In the genomic region with DNA sequence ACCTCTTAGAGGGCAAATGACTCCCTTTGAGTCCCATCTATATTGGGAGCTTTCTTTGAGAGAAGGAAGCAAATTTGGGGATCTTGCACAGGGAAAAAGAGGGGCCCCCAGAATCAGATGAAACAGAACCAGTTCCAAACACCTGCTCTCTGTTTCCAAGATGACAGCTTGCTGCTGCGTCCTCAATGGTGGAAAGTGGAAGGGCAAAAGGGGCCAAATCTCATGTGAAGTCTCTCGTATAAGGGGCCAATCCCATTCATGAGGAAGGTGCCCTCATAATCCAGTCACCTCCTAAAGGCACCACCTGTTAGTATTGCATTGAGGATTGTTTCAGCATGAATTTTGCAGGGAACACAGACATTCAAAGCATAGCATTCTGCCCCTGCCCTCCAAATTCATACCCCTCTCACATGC, we compare ENCODE assay signal across 8 cellular contexts. TPM values are rescaled to one million over a fixed set of nuclear protein-coding genes. Genes with fewer than 3 reads are reported as not detected.
DNase-seq lines count a peak whose midpoint lies in the region; ATAC-seq and TF ChIP-seq lines count a peak whose summit lies in the region.

No MANE protein-coding gene starts in this region.

- H3K27me3 ChIP-seq in iPS-20b (ENCODE audit: insufficient read depth, low read length), result no peaks in the 10 kb centered on the region

- DNase-seq in HFFc6 (no peak), SIG-M5 treated with dmso at 0.1 percent for 504 hours (lab: John Stamatoyannopoulos, UW; ENCODE audit: unreplicated experiment) (no peak), HUDEP-2 (lab: John Stamatoyannopoulos, UW; ENCODE audit: unreplicated experiment in 76 of 76) (no peak), NCI-H2029 (lab: John Stamatoyannopoulos, UW) (no peak)
- no peak for DNase-seq in activated naive CD4-positive, alpha-beta T cell treated with anti-CD3 and anti-CD28 coated beads, Interleukin-2, amount 50 U/mL, for 72 hours (ENCODE audit: low spot score in 2 of 2)

- H3K4me1 ChIP-seq in iPS-20b (ENCODE audit: insufficient read depth, low read length), result peaks cover 23% of the 10 kb centered on the region

- peak overlapping the region; percentile 76 for H3K4me3 Mint-ChIP-seq in HFFc6
- peak overlapping the region; percentile 83 for H3K4me3 Mint-ChIP-seq in stimulated activated memory B cell treated with anti-CD40 and anti-IgM and Interleukin-4, amounts not matched to agents 10 μg/mL and 1 μg/mL and 100 μg/mL, for 72 hours

- 0 out of 2 replicates have a peak overlapping the region, but pooled peaks have one; percentile 10 for H3K9ac ChIP-seq in iPS-20b (ENCODE audit: low read depth, low read length)

- no peak for TF ChIP-seq CTCF in HFFc6 (IDR thresholded peaks at IDR 0.05)

- H3K27me3 Mint-ChIP-seq in HFFc6 (ENCODE audit: insufficient read depth), result no peaks in the 10 kb centered on the region
- H3K27me3 Mint-ChIP-seq in stimulated activated memory B cell treated with anti-CD40 and anti-IgM and Interleukin-4, amounts not matched to agents 10 μg/mL and 1 μg/mL and 100 μg/mL, for 72 hours, result no peaks in the 10 kb centered on the region

- H3K27ac ChIP-seq in iPS-20b (ENCODE audit: low read length), result no peak overlapping the region

- H3K36me3 Mint-ChIP-seq in HFFc6 (ENCODE audit: low read depth), result no peaks in the 10 kb centered on the region; the same call in 1 of the 2 replicates
- peaks cover 15 to 41% of the 10 kb centered on the region in 2 donors for H3K36me3 Mint-ChIP-seq in activated naive CD4-positive, alpha-beta T cell treated with anti-CD3 and anti-CD28 coated beads, Interleukin-2, amount 50 U/mL, for 72 hours
- H3K36me3 Mint-ChIP-seq in stimulated activated memory B cell treated with anti-CD40 and anti-IgM and Interleukin-4, amounts not matched to agents 10 μg/mL and 1 μg/mL and 100 μg/mL, for 72 hours, result peaks cover 17% of the 10 kb centered on the region

- H3K27ac Mint-ChIP-seq in HFFc6, result peak overlapping the region; percentile 77
- H3K27ac Mint-ChIP-seq in activated naive CD4-positive, alpha-beta T cell treated with anti-CD3 and anti-CD28 coated beads, Interleukin-2, amount 50 U/mL, for 72 hours, result peak overlapping the region; percentile 89 to 93
- peak overlapping the region; percentile 90 for H3K27ac Mint-ChIP-seq in stimulated activated memory B cell treated with anti-CD40 and anti-IgM and Interleukin-4, amounts not matched to agents 10 μg/mL and 1 μg/mL and 100 μg/mL, for 72 hours

- no peak for ATAC-seq in activated naive CD4-positive, alpha-beta T cell treated with anti-CD3 and anti-CD28 coated beads, Interleukin-2, amount 50 U/mL, for 72 hours
- no peak for ATAC-seq in stimulated activated memory B cell treated with anti-CD40 and anti-IgM and Interleukin-4, amounts not matched to agents 10 μg/mL and 1 μg/mL and 100 μg/mL, for 72 hours
- no peak for ATAC-seq in GM18867 (IDR thresholded peaks at IDR 0.05; ENCODE audit: unreplicated experiment)

- H3K9me3 ChIP-seq in iPS-20b (ENCODE audit: insufficient read depth, low read depth, low read length), result no peaks in the 10 kb centered on the region

- H3K4me1 Mint-ChIP-seq in HFFc6 (ENCODE audit: low read depth), result peaks cover 65% of the 10 kb centered on the region
- peaks cover 61% of the 10 kb centered on the region for H3K4me1 Mint-ChIP-seq in stimulated activated memory B cell treated with anti-CD40 and anti-IgM and Interleukin-4, amounts not matched to agents 10 μg/mL and 1 μg/mL and 100 μg/mL, for 72 hours

- H3K4me3 ChIP-seq in iPS-20b (ENCODE audit: low read length), result peak overlapping the region; percentile 67; the same call in 1 of the 2 replicates

- no peaks in the 10 kb centered on the region for H3K36me3 ChIP-seq in iPS-20b (ENCODE audit: insufficient read depth, low read depth, low read length)

- no peaks in the 10 kb centered on the region for H3K9me3 Mint-ChIP-seq in HFFc6
- H3K9me3 Mint-ChIP-seq in activated naive CD4-positive, alpha-beta T cell treated with anti-CD3 and anti-CD28 coated beads, Interleukin-2, amount 50 U/mL, for 72 hours, result no peaks in the 10 kb centered on the region
- no peaks in the 10 kb centered on the region for H3K9me3 Mint-ChIP-seq in stimulated activated memory B cell treated with anti-CD40 and anti-IgM and Interleukin-4, amounts not matched to agents 10 μg/mL and 1 μg/mL and 100 μg/mL, for 72 hours

RNA-seq across cellular contexts. Expression of gene SERPINB1, which starts 0.5 kb away (rescaled TPM):
- 10 to 100 TPM; 21.1 to 39.2 (median 29.3) TPM for total RNA-seq in HFFc6 (2021; fragmentation: NEBNext Ultra II Directional; extraction: Animal tissue kit (Norgen Biotek cat#: 25700))
- 100 to 1,000 TPM; 121 to 169 TPM for total RNA-seq in activated naive CD4-positive, alpha-beta T cell treated with anti-CD3 and anti-CD28 coated beads, Interleukin-2, amount 50 U/mL, for 72 hours
